ENCODE assay signal across 1 cellular context in genomic region chr11:63919267-63920125, GRCh38.
TF ChIP-seq lines count a peak whose summit lies in the region.

No MANE protein-coding gene starts in this region.

TF ChIP-seq in HepG2, 621 proteins besides CTCF, POLR2A, EP300 and RAD21 (continued from another document and continues in another):
- TF ChIP-seq SKIL (CRISPR knock-in tag; IDR thresholded peaks at IDR 0.05; ENCODE audit: borderline replicate concordance) (no peak), MYPOP (CRISPR knock-in tag; IDR thresholded peaks at IDR 0.05) (peak; percentile 48; the same call in 1 of the 2 replicates), ZNF572 (CRISPR knock-in tag; IDR thresholded peaks at IDR 0.05) (no peak), ZFP91 (CRISPR knock-in tag; IDR thresholded peaks at IDR 0.05; ENCODE audit: borderline replicate concordance) (peak; percentile 99), TRIM22 (IDR thresholded peaks at IDR 0.05) (no peak), PBX2 (CRISPR knock-in tag; IDR thresholded peaks at IDR 0.05) (no peak), KDM6A (CRISPR knock-in tag; IDR thresholded peaks at IDR 0.05; ENCODE audit: low read depth) (no peak), ZNF749 (CRISPR knock-in tag; IDR thresholded peaks at IDR 0.05; ENCODE audit: borderline replicate concordance) (no peak), ZNF251 (CRISPR knock-in tag; IDR thresholded peaks at IDR 0.05) (peak; percentile 30; the same call in 1 of the 2 replicates), ZNF275 (CRISPR knock-in tag; IDR thresholded peaks at IDR 0.05; ENCODE audit: borderline replicate concordance) (no peak), NR2C2 (CRISPR knock-in tag; IDR thresholded peaks at IDR 0.05; ENCODE audit: borderline replicate concordance) (peak; percentile 35; the same call in 1 of the 2 replicates), NFIB (CRISPR knock-in tag; IDR thresholded peaks at IDR 0.05; ENCODE audit: borderline replicate concordance) (no peak), ZNF704 (CRISPR knock-in tag; IDR thresholded peaks at IDR 0.05; ENCODE audit: borderline replicate concordance) (no peak; the same call in 1 of the 2 replicates), TEAD3 (CRISPR knock-in tag; optimal IDR thresholded peaks at IDR 0.05; ENCODE audit: borderline replicate concordance) (no peak), ZNF646 (CRISPR knock-in tag; IDR thresholded peaks at IDR 0.05) (no peak), ZBTB20 (CRISPR knock-in tag; IDR thresholded peaks at IDR 0.05; ENCODE audit: borderline replicate concordance, low read depth) (no peak), ZNF879 (CRISPR knock-in tag; IDR thresholded peaks at IDR 0.05) (no peak), NR2F2 (IDR thresholded peaks at IDR 0.05; ENCODE audit: borderline replicate concordance, low read depth) (no peak), AGO2 (optimal IDR thresholded peaks at IDR 0.05; ENCODE audit: low read depth, low read length) (peak; percentile 90), ZNF431 (CRISPR knock-in tag; IDR thresholded peaks at IDR 0.05; ENCODE audit: borderline replicate concordance, low read depth) (no peak), XRCC5 (optimal IDR thresholded peaks at IDR 0.05; ENCODE audit: low read length) (no peak), TSC22D2 (CRISPR knock-in tag; IDR thresholded peaks at IDR 0.05; ENCODE audit: borderline replicate concordance) (0 out of 2 replicates have a peak, but pooled peaks have one; percentile 17), NR2F1 (CRISPR knock-in tag; IDR thresholded peaks at IDR 0.05) (no peak), HNF1A (IDR thresholded peaks at IDR 0.05; ENCODE audit: low read depth) (no peak), HNF1A (CRISPR knock-in tag; IDR thresholded peaks at IDR 0.05; ENCODE audit: borderline replicate concordance) (no peak; the same call in 1 of the 2 replicates), NCOA1 (CRISPR knock-in tag; IDR thresholded peaks at IDR 0.05) (0 out of 2 replicates have a peak, but pooled peaks have one; percentile 50), ZNF317 (CRISPR knock-in tag; IDR thresholded peaks at IDR 0.05) (no peak; the same call in 1 of the 2 replicates), ZNF263 (CRISPR knock-in tag; IDR thresholded peaks at IDR 0.05) (peak; percentile 34; the same call in 1 of the 2 replicates), FOSL1 (CRISPR knock-in tag; IDR thresholded peaks at IDR 0.05; ENCODE audit: borderline replicate concordance) (no peak), SRY (CRISPR knock-in tag; IDR thresholded peaks at IDR 0.05) (0 out of 2 replicates have a peak, but pooled peaks have one; percentile 35), ZNF740 (CRISPR knock-in tag; IDR thresholded peaks at IDR 0.05) (peak; percentile 62; the same call in 1 of the 2 replicates), NFE2L1 (CRISPR knock-in tag; IDR thresholded peaks at IDR 0.05; ENCODE audit: borderline replicate concordance) (no peak), ZNF672 (CRISPR knock-in tag; IDR thresholded peaks at IDR 0.05) (no peak), RFXAP (CRISPR knock-in tag; IDR thresholded peaks at IDR 0.05; ENCODE audit: borderline replicate concordance) (no peak), CEBPB (IDR thresholded peaks at IDR 0.05; ENCODE audit: borderline replicate concordance, low read depth, low read length) (no peak), NFYC (CRISPR knock-in tag; IDR thresholded peaks at IDR 0.05) (no peak)
